Comparison of ENCODE assay signal across 18 cellular contexts in the genomic region with DNA sequence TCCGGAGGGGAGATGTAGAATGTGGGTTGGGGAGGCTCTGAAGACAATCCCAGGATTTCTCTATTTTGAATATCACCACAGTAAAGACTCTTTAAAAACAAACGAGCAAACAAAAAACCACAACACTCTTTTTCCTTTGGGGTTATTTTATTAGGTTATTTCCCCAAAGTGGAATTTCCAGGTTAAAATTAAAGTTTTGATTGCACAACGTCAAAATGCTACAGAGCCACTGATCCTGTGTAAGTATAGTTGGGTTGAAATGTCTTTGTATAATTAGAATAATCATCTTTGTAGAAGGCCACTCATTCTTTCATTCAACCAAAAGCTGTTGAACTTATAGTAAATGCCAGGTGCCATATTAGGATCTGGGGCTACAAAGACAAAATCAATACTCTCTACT. TPM values are rescaled to one million over a fixed set of nuclear protein-coding genes. Genes with fewer than 3 reads are reported as not detected.
DNase-seq lines count a peak whose midpoint lies in the region; ATAC-seq, FAIRE-seq and TF ChIP-seq lines count a peak whose summit lies in the region.
"Had no signal": no experiment of that assay in that cellular context is flagged by ENCODE, and none has a peak within 500 bp of the region (broad histone marks: within the 10 kb centered on the region; RNA-seq: fewer than 3 reads in every experiment).

No MANE protein-coding gene starts in this region.

- H3K9me1 ChIP-seq in K562 (ENCODE audit: control insufficient read depth, insufficient read depth, low read length): no peaks in the 10 kb centered on the region

- in situ Hi-C loops in K562 (cut with MboI): no loop called here

- peaks cover 4% of the 10 kb centered on the region for H3K27me3 Mint-ChIP-seq in activated CD4-positive, alpha-beta T cell treated with anti-CD3 and anti-CD28 coated beads, Interleukin-2, amount 10 ng/mL, durations not matched to agents 24 days and 14 days
- peaks cover 4% of the 10 kb centered on the region for H3K27me3 Mint-ChIP-seq in activated CD4-positive, alpha-beta T cell treated with anti-CD3 and anti-CD28 coated beads, Interleukin-2, amount 10 ng/mL, durations not matched to agents 7 days and 5 days
- H3K27me3 Mint-ChIP-seq in stimulated activated naive CD8-positive, alpha-beta T cell treated with anti-CD3 and anti-CD28 coated beads, Interleukin-15, amount 100 ng/mL, for 72 hours: peaks cover 8% of the 10 kb centered on the region

- no peak for DNase-seq in activated CD4-positive, alpha-beta T cell treated with anti-CD3 and anti-CD28 coated beads, Interleukin-2, amount 10 ng/mL, durations not matched to agents 24 days and 14 days
- DNase-seq in activated CD4-positive, alpha-beta T cell treated with anti-CD3 and anti-CD28 coated beads, Interleukin-2, amount 10 ng/mL, durations not matched to agents 7 days and 5 days: no peak
- DNase-seq in OCI-LY7 (ENCODE audit: low spot score) (no peak), K562 (ENCODE audit: extremely low read depth in 1 of 4, low spot score in 3 of 4) (no peak), suprapubic skin (ENCODE audit: low spot score in 2 of 2) (no peak)
- DNase-seq in stimulated activated naive CD8-positive, alpha-beta T cell treated with anti-CD3 and anti-CD28 coated beads, Interleukin-15, amount 100 ng/mL, for 72 hours: no peak
- DNase-seq in activated CD8-positive, alpha-beta memory T cell treated with anti-CD3 and anti-CD28 coated beads, Interleukin-2, amount 50 U/mL, for 4 hours: no peak
- DNase-seq: DMS 273 treated with DMSO at 0.1 percent for 48 hours, H7, NCI-H1436, NCI-H2029, NCI-H2171, NCI-H446, NCI-H69, SJCRH30 had no signal

- CTCF ChIA-PET in activated CD4-positive, alpha-beta T cell treated with anti-CD3 and anti-CD28 coated beads, Interleukin-2, amount 10 ng/mL, durations not matched to agents 7 days and 5 days (lab: Charles Lee): interaction anchor here (0.9 kb wide), 1 partner anchor 99 kb away, joined by 4 read pairs; no protein-coding TSS in a partner anchor
- CTCF ChIA-PET in OCI-LY7 (lab: Charles Lee; ENCODE audit: unreplicated experiment) (interaction anchor here (0.6 kb wide), 1 partner anchor 553 kb away, joined by 3 read pairs; no protein-coding TSS in a partner anchor), K562 (lab: Yijun Ruan, JAX; ENCODE audit: low intra/inter-chr PET ratio) (interaction anchor here (0.6 kb wide), 1 partner anchor 11 kb away, joined by 6 read pairs; no protein-coding TSS in a partner anchor)

- no peaks in the 10 kb centered on the region for H3K36me3 ChIP-seq in OCI-LY7 (ENCODE audit: insufficient read depth, low read length)
- no peaks in the 10 kb centered on the region for H3K36me3 ChIP-seq in K562 (ENCODE audit: control insufficient read depth, insufficient read depth, low read length)
- no peaks in the 10 kb centered on the region for H3K36me3 ChIP-seq in suprapubic skin
- H3K36me3 ChIP-seq: SJCRH30 had no signal

- no peak for ATAC-seq in K562
- ATAC-seq in stimulated activated naive CD8-positive, alpha-beta T cell treated with anti-CD3 and anti-CD28 coated beads, Interleukin-15, amount 100 ng/mL, for 72 hours: no peak
- ATAC-seq in HG02884 (IDR thresholded peaks at IDR 0.05; ENCODE audit: unreplicated experiment): no peak

- H4K20me1 ChIP-seq in OCI-LY7 (ENCODE audit: insufficient read depth, low read length): no peaks in the 10 kb centered on the region
- no peaks in the 10 kb centered on the region for H4K20me1 ChIP-seq in K562 (replicated peaks; ENCODE audit: control insufficient read depth, insufficient read depth, low read length)

- peak overlapping the region; percentile 16; the same call in 1 of the 2 replicates for H2AFZ ChIP-seq in OCI-LY7 (ENCODE audit: low read length)
- no peak overlapping the region for H2AFZ ChIP-seq in K562 (ENCODE audit: low read depth, low read length)

- H3K4me3 Mint-ChIP-seq in activated CD4-positive, alpha-beta T cell treated with anti-CD3 and anti-CD28 coated beads, Interleukin-2, amount 10 ng/mL, durations not matched to agents 24 days and 14 days: no peak overlapping the region
- H3K4me3 Mint-ChIP-seq in activated CD4-positive, alpha-beta T cell treated with anti-CD3 and anti-CD28 coated beads, Interleukin-2, amount 10 ng/mL, durations not matched to agents 7 days and 5 days: no peak overlapping the region
- H3K4me3 Mint-ChIP-seq in stimulated activated naive CD8-positive, alpha-beta T cell treated with anti-CD3 and anti-CD28 coated beads, Interleukin-15, amount 100 ng/mL, for 72 hours: peak overlapping the region; percentile 60 to 67

- H3K79me2 ChIP-seq in OCI-LY7 (ENCODE audit: insufficient read depth, low read depth, low read length): no peaks in the 10 kb centered on the region
- H3K79me2 ChIP-seq in K562 (ENCODE audit: control insufficient read depth, insufficient read depth, low read length): no peaks in the 10 kb centered on the region

- POLR2A ChIA-PET in activated CD4-positive, alpha-beta T cell treated with anti-CD3 and anti-CD28 coated beads, Interleukin-2, amount 10 ng/mL, durations not matched to agents 7 days and 5 days (lab: Charles Lee): interaction anchor here (0.6 kb wide), 1 partner anchor 133 kb away, joined by 3 read pairs; no protein-coding TSS in a partner anchor
- POLR2A ChIA-PET in OCI-LY7 (lab: Charles Lee) (no interaction called here), K562 (lab: Yijun Ruan, JAX) (interaction anchor here (1.1 kb wide), 2 partner anchors 10 to 19 kb away, joined by 3 read pairs; no protein-coding TSS in a partner anchor)

- no peak overlapping the region for H3K9ac ChIP-seq in K562 (ENCODE audit: insufficient read depth in 1 of 2, low read depth in 2 of 2, low read length in 2 of 2)

- no peak overlapping the region for H3K27ac ChIP-seq in OCI-LY7 (ENCODE audit: low read depth, low read length, poor library complexity, severe bottlenecking)
- H3K27ac ChIP-seq in K562 (ENCODE audit: extremely low read depth, low read depth, low read length): no peak overlapping the region
- H3K27ac ChIP-seq in suprapubic skin: no peak overlapping the region
- H3K27ac ChIP-seq: 22Rv1, C4-2B, SJCRH30 had no signal

- H3K36me3 Mint-ChIP-seq in activated CD4-positive, alpha-beta T cell treated with anti-CD3 and anti-CD28 coated beads, Interleukin-2, amount 10 ng/mL, durations not matched to agents 24 days and 14 days (ENCODE audit: low read depth): no peaks in the 10 kb centered on the region
- no peaks in the 10 kb centered on the region for H3K36me3 Mint-ChIP-seq in activated CD4-positive, alpha-beta T cell treated with anti-CD3 and anti-CD28 coated beads, Interleukin-2, amount 10 ng/mL, durations not matched to agents 7 days and 5 days (ENCODE audit: low read depth)

- TF ChIP-seq EP300 in K562 (IDR thresholded peaks at IDR 0.05; ENCODE audit: low read length) (no peak), suprapubic skin (IDR thresholded peaks at IDR 0.05) (no peak)

- H3K27ac Mint-ChIP-seq in activated CD4-positive, alpha-beta T cell treated with anti-CD3 and anti-CD28 coated beads, Interleukin-2, amount 10 ng/mL, durations not matched to agents 24 days and 14 days: peak overlapping the region; percentile 56
- H3K27ac Mint-ChIP-seq in activated CD4-positive, alpha-beta T cell treated with anti-CD3 and anti-CD28 coated beads, Interleukin-2, amount 10 ng/mL, durations not matched to agents 7 days and 5 days: no peak overlapping the region
- H3K27ac Mint-ChIP-seq in stimulated activated naive CD8-positive, alpha-beta T cell treated with anti-CD3 and anti-CD28 coated beads, Interleukin-15, amount 100 ng/mL, for 72 hours: no peak overlapping the region

- H3K9me3 ChIP-seq in OCI-LY7 (ENCODE audit: low read length) (no peaks in the 10 kb centered on the region), K562 (replicated peaks; ENCODE audit: control insufficient read depth, insufficient read depth, low read depth, low read length) (no peaks in the 10 kb centered on the region), suprapubic skin (no peaks in the 10 kb centered on the region)
- H3K9me3 ChIP-seq: SJCRH30 had no signal

- TF ChIP-seq CTCF in OCI-LY7 (conservative IDR thresholded peaks at IDR 0.05; ENCODE audit: low read length): no peak
- no peak for TF ChIP-seq CTCF in K562 (IDR thresholded peaks at IDR 0.05 in 2 of 3, conservative IDR thresholded peaks at IDR 0.05 in 1 of 3; ENCODE audit: insufficient read depth in 2 of 3, low read depth in 1 of 3, low read length in 3 of 3)
- no peak for TF ChIP-seq CTCF in suprapubic skin (IDR thresholded peaks at IDR 0.05)

- no TSS peak for BruUV-seq in OCI-LY7 (replicated peaks; lab: Mats Ljungman, UMichigan)
- no TSS peak for BruUV-seq in K562 (replicated peaks; lab: Mats Ljungman, UMichigan)

- H3K27me3 ChIP-seq in K562 (ENCODE audit: control insufficient read depth in 2 of 2, insufficient read depth in 2 of 2, low read length in 2 of 2) (no peaks in the 10 kb centered on the region), suprapubic skin (no peaks in the 10 kb centered on the region)
- H3K27me3 ChIP-seq: SJCRH30 had no signal

- peak overlapping the region; percentile 16; the same call in 1 of the 2 replicates for H3K4me2 ChIP-seq in OCI-LY7 (ENCODE audit: low read length)
- H3K4me2 ChIP-seq in K562 (ENCODE audit: insufficient read depth, low read length): no peak overlapping the region

- no peak for FAIRE-seq in K562 (lab: Jason Lieb, UNC)

- H3K4me1 Mint-ChIP-seq in activated CD4-positive, alpha-beta T cell treated with anti-CD3 and anti-CD28 coated beads, Interleukin-2, amount 10 ng/mL, durations not matched to agents 24 days and 14 days: peaks cover 13% of the 10 kb centered on the region
- H3K4me1 Mint-ChIP-seq in activated CD4-positive, alpha-beta T cell treated with anti-CD3 and anti-CD28 coated beads, Interleukin-2, amount 10 ng/mL, durations not matched to agents 7 days and 5 days: peaks cover 5% of the 10 kb centered on the region
- peaks cover 37% of the 10 kb centered on the region for H3K4me1 Mint-ChIP-seq in stimulated activated naive CD8-positive, alpha-beta T cell treated with anti-CD3 and anti-CD28 coated beads, Interleukin-15, amount 100 ng/mL, for 72 hours

- no peaks in the 10 kb centered on the region for H3K9me2 ChIP-seq in OCI-LY7 (ENCODE audit: insufficient read depth, low read length)

- no peak for TF ChIP-seq RAD21 in K562 (CRISPR knock-in tag; conservative IDR thresholded peaks at IDR 0.05 in 1 of 2, IDR thresholded peaks at IDR 0.05 in 1 of 2)

- 11% methylated on average over 3 of the region's 3 CpGs for WGBS in K562 (ENCODE audit: insufficient coverage, low coverage, missing lambda C conversion rate)
- WGBS in suprapubic skin: 39% methylated on average over 3 of the region's 3 CpGs

- no peak for TF ChIP-seq POLR2A in K562 (conservative IDR thresholded peaks at IDR 0.05)
- no peak for TF ChIP-seq POLR2A in suprapubic skin (IDR thresholded peaks at IDR 0.05)

- intact Hi-C loops in activated CD4-positive, alpha-beta T cell treated with anti-CD3 and anti-CD28 coated beads, Interleukin-2, amount 10 ng/mL, durations not matched to agents 24 days and 14 days (cut with micrococcal nuclease): no loop called here
- intact Hi-C loops in OCI-LY7 (cut with micrococcal nuclease; ENCODE audit: unreplicated experiment) (no loop called here), K562 (cut with micrococcal nuclease) (no loop called here)

- no peak overlapping the region for H3K4me3 ChIP-seq in OCI-LY7 (ENCODE audit: low read depth, low read length, poor library complexity, severe bottlenecking)
- H3K4me3 ChIP-seq in K562: no peak overlapping the region
- no peak overlapping the region for H3K4me3 ChIP-seq in suprapubic skin
- H3K4me3 ChIP-seq: SJCRH30 had no signal

- no peaks in the 10 kb centered on the region for H3K9me3 Mint-ChIP-seq in activated CD4-positive, alpha-beta T cell treated with anti-CD3 and anti-CD28 coated beads, Interleukin-2, amount 10 ng/mL, durations not matched to agents 24 days and 14 days
- no peaks in the 10 kb centered on the region for H3K9me3 Mint-ChIP-seq in activated CD4-positive, alpha-beta T cell treated with anti-CD3 and anti-CD28 coated beads, Interleukin-2, amount 10 ng/mL, durations not matched to agents 7 days and 5 days
- no peaks in the 10 kb centered on the region for H3K9me3 Mint-ChIP-seq in stimulated activated naive CD8-positive, alpha-beta T cell treated with anti-CD3 and anti-CD28 coated beads, Interleukin-15, amount 100 ng/mL, for 72 hours

- H3K4me1 ChIP-seq in OCI-LY7 (ENCODE audit: insufficient read depth, low read length, poor library complexity, severe bottlenecking) (peaks cover 33% of the 10 kb centered on the region), K562 (replicated peaks in 1 of 2; ENCODE audit: control insufficient read depth in 2 of 2, insufficient read depth in 2 of 2, low read length in 2 of 2) (peaks cover 0 to 4% of the 10 kb centered on the region in 2 experiments; a peak in 4 of 5 replicates), suprapubic skin (peaks cover 1% of the 10 kb centered on the region)

RNA-seq across cellular contexts. Expression of a gene that starts 19.6 kb away (rescaled TPM):
- 153 and 158 TPM in 2 replicates for total RNA-seq in activated CD4-positive, alpha-beta T cell treated with anti-CD3 and anti-CD28 coated beads, Interleukin-2, amount 10 ng/mL, durations not matched to agents 24 days and 14 days
- total RNA-seq in activated CD4-positive, alpha-beta T cell treated with anti-CD3 and anti-CD28 coated beads, Interleukin-2, amount 10 ng/mL, durations not matched to agents 7 days and 5 days: 100 to 1,000 TPM; 393 to 412 TPM
- total RNA-seq in OCI-LY7 (2014; rRNA removed; shearing (Covaris generic)): 27.4 and 31.4 TPM in 2 replicates
- total RNA-seq in OCI-LY7 (2022) (24.7 and 35.8 TPM in 2 replicates), K562 (2014; rRNA removed) (169 and 190 TPM in 2 replicates), K562 (2014; rRNA removed; fragmentation: Illumina TruSeq; extraction: Trizol) (175 and 193 TPM in 2 replicates), K562 (2015; rRNA removed; fragmentation: Illumina TruSeq; extraction: Trizol) (211 and 212 TPM in 2 replicates), K562 (2021) (358 and 364 TPM in 2 replicates), suprapubic skin (100 to 1,000 TPM in 2 of 4 donors, 10 to 100 TPM in 2; 63.6 to 158 (median 110) TPM)
- 217 and 312 TPM in 2 replicates for total RNA-seq in K562 (2011; cell fraction: chromatin; rRNA removed; ENCODE audit: low replicate concordance)
- total RNA-seq in K562 (2011; cell fraction: nucleolus; rRNA removed): 221 and 239 TPM in 2 replicates
- total RNA-seq in K562 (2011; cell fraction: nucleoplasm; rRNA removed): 299 and 384 TPM in 2 replicates
- polyA plus RNA-seq in K562 (2011; rRNA removed) (296 and 429 TPM in 2 replicates), K562 (2014; fragmentation: Illumina TruSeq; extraction: Trizol) (574 and 789 TPM in 2 replicates), K562 (2014; fragmentation: Nextera tagmentation; extraction: Ambion mirVana) (10 to 100 TPM; 19.0 to 62.4 TPM), K562 (2014; rRNA removed) (235 and 249 TPM in 2 replicates)
- 314 and 336 TPM in 2 replicates for polyA plus RNA-seq in K562 (2011; cell fraction: cytosol; rRNA removed)
- 653 and 742 TPM in 2 replicates for polyA plus RNA-seq in K562 (2011; cell fraction: nucleus; rRNA removed)
- polyA plus RNA-seq in K562 (2012): 412 and 745 TPM in 2 replicates
- 158 and 187 TPM in 2 replicates for polyA minus RNA-seq in K562 (2011; rRNA and poly(A)+ RNA removed)
- polyA minus RNA-seq in K562 (2011; cell fraction: cytosol; rRNA and poly(A)+ RNA removed): 162 and 207 TPM in 2 replicates
- polyA minus RNA-seq in K562 (2011; cell fraction: nucleus; rRNA and poly(A)+ RNA removed): 177 and 202 TPM in 2 replicates

Comparison
In these comparisons a context has a peak if more than half of its experiments do, and no peak if none do; other contexts are left out.
1. H3K4me3 Mint-ChIP-seq: peak in stimulated activated naive CD8-positive, alpha-beta T cell treated with anti-CD3 and anti-CD28 coated beads, Interleukin-15, amount 100 ng/mL, for 72 hours (2 of 2); none in activated CD4-positive, alpha-beta T cell treated with anti-CD3 and anti-CD28 coated beads, Interleukin-2, amount 10 ng/mL, durations not matched to agents 24 days and 14 days (single experiment) and activated CD4-positive, alpha-beta T cell treated with anti-CD3 and anti-CD28 coated beads, Interleukin-2, amount 10 ng/mL, durations not matched to agents 7 days and 5 days (single experiment).